7 cellular contexts compared by ENCODE assay signal in the genomic region with DNA sequence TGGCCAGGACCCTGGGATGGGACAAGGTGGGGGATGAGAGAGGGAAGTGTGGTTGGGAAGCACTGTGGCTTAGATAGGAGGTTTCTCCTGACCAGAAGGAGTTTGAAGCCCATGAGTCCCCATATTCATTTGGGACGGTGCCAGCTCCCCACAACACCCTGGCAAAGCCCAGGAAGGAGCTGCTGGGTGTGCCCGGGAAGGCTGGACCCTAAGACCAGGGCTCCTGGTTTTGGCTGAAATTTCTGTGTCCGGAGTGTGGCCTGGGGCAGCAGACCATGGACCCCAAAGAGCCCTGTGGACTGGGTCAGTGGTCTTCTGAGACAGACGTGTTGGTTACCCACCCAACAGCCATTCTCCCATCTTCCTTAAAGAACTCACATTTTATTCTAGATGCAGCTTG.
"Had no signal": no experiment of that assay in that cellular context is flagged by ENCODE, and none has a peak within 500 bp of the region (broad histone marks: within the 10 kb centered on the region; RNA-seq: fewer than 3 reads in every experiment).

No MANE protein-coding gene starts in this region.

- DNase-seq: H9, HCEC 1CT, KBM-7 had no signal

- H2AFZ ChIP-seq: GM23338 had no signal

- H3K4me2 ChIP-seq: GM23338, KMS-11 had no signal

- H3K4me3 ChIP-seq: GM23338 had no signal

- H3K27ac Mint-ChIP-seq: GM23338, H9, IgD-negative memory B cell had no signal

- ATAC-seq: GM23338, HepG2 had no signal

- H3K27me3 Mint-ChIP-seq: IgD-negative memory B cell had no signal

- H3K4me3 Mint-ChIP-seq: GM23338, H9, IgD-negative memory B cell had no signal

- H3K27ac ChIP-seq: KMS-11 had no signal
